Comparison of ENCODE assay signal across 12 cellular contexts in the genomic region with DNA sequence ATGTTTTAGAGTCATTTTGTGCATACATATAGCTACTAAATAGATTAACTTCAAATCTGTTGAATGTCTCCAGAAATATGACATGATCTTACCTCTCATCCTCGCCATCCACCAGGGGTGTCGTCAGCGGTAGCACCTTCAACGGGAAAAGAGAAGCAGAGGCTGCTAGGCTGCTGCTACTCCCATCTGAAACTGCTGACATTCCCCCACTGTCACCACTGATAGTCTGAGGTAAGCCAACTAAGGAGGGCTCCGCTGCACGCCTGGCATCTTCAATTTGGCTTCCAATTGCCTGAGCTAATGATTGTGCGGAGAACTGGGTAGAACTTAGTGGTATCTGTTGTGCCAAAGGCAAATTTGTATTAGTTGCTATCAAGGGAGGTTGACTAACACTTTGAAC. TPM values are rescaled to one million over a fixed set of nuclear protein-coding genes. Genes with fewer than 3 reads are reported as not detected.
DNase-seq lines count a peak whose midpoint lies in the region; ATAC-seq and TF ChIP-seq lines count a peak whose summit lies in the region.
"Had no signal": no experiment of that assay in that cellular context is flagged by ENCODE, and none has a peak within 500 bp of the region (broad histone marks: within the 10 kb centered on the region; RNA-seq: fewer than 3 reads in every experiment).

No MANE protein-coding gene starts in this region.

- DNase-seq in right cardiac atrium (no peak), Right ventricle myocardium inferior (ENCODE audit: missing footprints) (no peak), choroid plexus epithelial cell (ENCODE audit: low read depth) (no peak), mesendoderm (peak; percentile 59), aorta (no peak), activated T-cell treated with anti-CD3 and anti-CD28 coated beads for 4 hours (no peak)
- DNase-seq: activated naive CD4-positive, alpha-beta T cell treated with Interleukin-2 at 50 U/mL for 16 hours; T-helper 9 cell had no signal

- H3K4me3 ChIP-seq in right cardiac atrium (ENCODE audit: low read length) (peak overlapping the region; percentile 2), choroid plexus epithelial cell (ENCODE audit: low read depth, low read length) (peak overlapping the region; percentile 44), mesendoderm (ENCODE audit: low read length) (no peak overlapping the region), aorta (ENCODE audit: low read length in 2 of 2) (peak overlapping the region; percentile 95 to 97)
- H3K4me3 ChIP-seq: GM12878 had no signal

- H3K79me2 ChIP-seq in mesendoderm (ENCODE audit: control insufficient read depth, insufficient read depth, low read length): peaks cover 31% of the 10 kb centered on the region

- no peak overlapping the region for H3K27ac ChIP-seq in right cardiac atrium (ENCODE audit: low read length)
- no peak overlapping the region for H3K27ac ChIP-seq in mesendoderm (ENCODE audit: low read depth, low read length)
- H3K27ac ChIP-seq in aorta (ENCODE audit: low read depth in 1 of 2, low read length in 2 of 2): no peak overlapping the region

- H3K27me3 ChIP-seq in right cardiac atrium (ENCODE audit: control insufficient read depth, insufficient read depth) (no peaks in the 10 kb centered on the region), mesendoderm (ENCODE audit: insufficient read depth, low read length, poor library complexity) (no peaks in the 10 kb centered on the region), aorta (ENCODE audit: control insufficient read depth in 1 of 2, insufficient read depth in 2 of 2, low read length in 1 of 2) (no peaks in the 10 kb centered on the region)

- intact Hi-C loops in right cardiac atrium (cut with DNase I) (no loop called here), Right ventricle myocardium inferior (cut with DNase I) (loop anchor here (10.0 kb wide), 1 partner anchor 402 kb away; no protein-coding TSS in a partner anchor), aorta (cut with DNase I) (loop anchor here in 1 of 2 donors (10.0 kb wide), 1 partner anchor 88 kb away; no protein-coding TSS in a partner anchor)

- no peak overlapping the region for H2AK5ac ChIP-seq in mesendoderm (ENCODE audit: low read length)

- no peak overlapping the region for H3K23ac ChIP-seq in mesendoderm (ENCODE audit: low read length)

- TF ChIP-seq CTCF in choroid plexus epithelial cell (conservative IDR thresholded peaks at IDR 0.05; ENCODE audit: low read depth, low read length): no peak

- WGBS in right cardiac atrium: 87% methylated on average over 7 of the region's 7 CpGs
- no CpG with 5 or more reads among the region's 7 CpGs for WGBS in mesendoderm (ENCODE audit: extremely low coverage, insufficient coverage, low lambda C conversion rate)
- WGBS in aorta, 2 donors: 78 to 83% methylated on average over 7 of the region's 7 CpGs

- no peak overlapping the region for H2BK5ac ChIP-seq in mesendoderm (ENCODE audit: low read length)

- peak overlapping the region; percentile 1 for H3K9ac ChIP-seq in mesendoderm (ENCODE audit: low read length)

- no peak overlapping the region for H4K8ac ChIP-seq in mesendoderm (ENCODE audit: low read depth, low read length)

- H3K56ac ChIP-seq in mesendoderm (ENCODE audit: low read length): no peak overlapping the region

- H3K79me1 ChIP-seq in mesendoderm (ENCODE audit: low read length): peaks cover 15% of the 10 kb centered on the region

- no peak overlapping the region for H4K5ac ChIP-seq in mesendoderm (ENCODE audit: low read length)

- H2BK15ac ChIP-seq in mesendoderm (replicated peaks; ENCODE audit: low read depth): no peak overlapping the region

- no peak overlapping the region for H3K18ac ChIP-seq in mesendoderm (ENCODE audit: low read length)

- peaks cover 12% of the 10 kb centered on the region for H3K4me1 ChIP-seq in right cardiac atrium (ENCODE audit: control insufficient read depth, insufficient read depth, low read length)
- peaks cover 11% of the 10 kb centered on the region for H3K4me1 ChIP-seq in mesendoderm (ENCODE audit: control insufficient read depth, low read depth, low read length)
- H3K4me1 ChIP-seq in aorta (ENCODE audit: control insufficient read depth in 1 of 2, insufficient read depth in 2 of 2, low read length in 2 of 2): peaks cover 3 to 6% of the 10 kb centered on the region in 2 donors

- ATAC-seq in right cardiac atrium (no peak), Right ventricle myocardium inferior (no peak), aorta (ENCODE audit: low FRiP score) (no peak), GM18519 (IDR thresholded peaks at IDR 0.05; ENCODE audit: low FRiP score, unreplicated experiment) (no peak), HG03025 (IDR thresholded peaks at IDR 0.05; ENCODE audit: low FRiP score, unreplicated experiment) (no peak)
- ATAC-seq: GM12878, sciatic nerve had no signal

- no peak overlapping the region for H3K4ac ChIP-seq in mesendoderm (ENCODE audit: low read depth, low read length)

- H3K9me3 ChIP-seq in right cardiac atrium (ENCODE audit: control insufficient read depth, low read length) (no peaks in the 10 kb centered on the region), aorta (ENCODE audit: control insufficient read depth, low read length) (no peaks in the 10 kb centered on the region)

- no peaks in the 10 kb centered on the region for H3K36me3 ChIP-seq in mesendoderm (ENCODE audit: control insufficient read depth, insufficient read depth, low read length)
- no peaks in the 10 kb centered on the region for H3K36me3 ChIP-seq in aorta (ENCODE audit: control insufficient read depth in 1 of 2, insufficient read depth in 2 of 2, low read length in 1 of 2)

- H3K4me2 ChIP-seq in mesendoderm (ENCODE audit: low read length): peak overlapping the region; percentile 18

- no peak overlapping the region for H2BK120ac ChIP-seq in mesendoderm (ENCODE audit: low read depth, low read length)

RNA-seq across cellular contexts. Expression of a gene that starts 3.1 kb away (rescaled TPM):
- total RNA-seq in right cardiac atrium: 100 to 1,000 TPM in 3 of 4 donors, 10 to 100 TPM in 1; 90.8 to 163 (median 138) TPM
- 112 TPM for polyA plus RNA-seq in right cardiac atrium
- total RNA-seq in Right ventricle myocardium inferior: 195 TPM
- 42.9 TPM for polyA plus RNA-seq in mesendoderm (2013, experiment 1 of 2)
- polyA plus RNA-seq in mesendoderm (2013, experiment 2 of 2): 42.4 TPM
- total RNA-seq in aorta: 100 to 1,000 TPM; 122 to 141 TPM
- 100 to 1,000 TPM in 1 of 2 donors, 10 to 100 TPM in 1; 71.6 to 239 TPM for polyA plus RNA-seq in aorta
